ENCODE assay signal across 22 cellular contexts in genomic region chr2:25330273-25330672, GRCh38.
"Had no signal": no experiment of that assay in that cellular context is flagged by ENCODE, and none has a peak within 500 bp of the region (broad histone marks: within the 10 kb centered on the region; RNA-seq: fewer than 3 reads in every experiment).

No MANE protein-coding gene starts in this region.

- H3K36me3 ChIP-seq: gastrocnemius medialis, lower lobe of right lung, thyroid gland, upper lobe of right lung had no signal

- H3K9me3 ChIP-seq: body of pancreas, gastrocnemius medialis, prostate gland, thyroid gland, upper lobe of right lung had no signal

- H3K27me3 Mint-ChIP-seq: activated B cell treated with CpG ODN at 0.5 μM for 24 hours had no signal

- H3K4me1 ChIP-seq: prostate gland, upper lobe of right lung had no signal

- ATAC-seq: activated T-cell treated with anti-CD3 and anti-CD28 coated beads, Interleukin-2, amount 50 U/mL, for 4 hours; body of pancreas; gastrocnemius medialis; lower lobe of right lung; upper lobe of right lung had no signal

- H3K27ac ChIP-seq: body of pancreas, esophagus squamous epithelium, lower lobe of right lung, prostate gland, right atrium auricular region, thyroid gland, upper lobe of right lung had no signal

- H3K4me1 Mint-ChIP-seq: endodermal cell had no signal

- DNase-seq: activated B cell treated with CpG ODN at 0.5 μM for 24 hours; activated CD4-positive, alpha-beta T cell treated with anti-CD3 and anti-CD28 coated beads for 4 hours; activated CD4-positive, alpha-beta T cell treated with anti-CD3 and anti-CD28 coated beads, Interleukin-2, amount 50 U/mL, for 48 hours; activated CD8-positive, alpha-beta memory T cell treated with anti-CD3 and anti-CD28 coated beads, Interleukin-2, amount 50 U/mL, for 48 hours; activated naive CD4-positive, alpha-beta T cell; activated T-cell treated with anti-CD3 and anti-CD28 coated beads, Interleukin-2, amount 50 U/mL, for 4 hours; anterior cingulate cortex; body of pancreas; endodermal cell; esophagus squamous epithelium; gastrocnemius medialis; hippocampal formation; lower lobe of right lung; naive B cell; stimulated activated CD4-positive, alpha-beta T cell treated with anti-CD3 and anti-CD28 coated beads, Interleukin-4, amount 100 ng/mL, for 24 hours; stimulated activated naive CD4-positive, alpha-beta T cell treated with Interleukin-2 at 50 U/mL for 16 hours; T1000; thyroid gland; upper lobe of right lung had no signal

- H3K27ac Mint-ChIP-seq: activated B cell treated with CpG ODN at 0.5 μM for 24 hours; endodermal cell; T-helper 1 cell treated with Interleukin-12 subunit alpha and Interleukin-12 subunit beta and Interleukin-4 antibody, amounts not matched to agents 30 μg/mL and 1 μg/mL, for 36 hours had no signal

- H3K4me3 ChIP-seq: body of pancreas, esophagus squamous epithelium, gastrocnemius medialis, lower lobe of right lung, prostate gland, right atrium auricular region, thyroid gland, upper lobe of right lung had no signal

- H3K27me3 ChIP-seq: body of pancreas, esophagus squamous epithelium, gastrocnemius medialis, right atrium auricular region, thyroid gland, upper lobe of right lung had no signal

- H3K4me3 Mint-ChIP-seq: activated B cell treated with CpG ODN at 0.5 μM for 24 hours; activated T-cell treated with anti-CD3 and anti-CD28 coated beads, Interleukin-2, amount 50 U/mL, for 4 hours; endodermal cell; T-helper 1 cell treated with Interleukin-12 subunit alpha and Interleukin-12 subunit beta and Interleukin-4 antibody, amounts not matched to agents 30 μg/mL and 1 μg/mL, for 36 hours had no signal
